In the genomic region with DNA sequence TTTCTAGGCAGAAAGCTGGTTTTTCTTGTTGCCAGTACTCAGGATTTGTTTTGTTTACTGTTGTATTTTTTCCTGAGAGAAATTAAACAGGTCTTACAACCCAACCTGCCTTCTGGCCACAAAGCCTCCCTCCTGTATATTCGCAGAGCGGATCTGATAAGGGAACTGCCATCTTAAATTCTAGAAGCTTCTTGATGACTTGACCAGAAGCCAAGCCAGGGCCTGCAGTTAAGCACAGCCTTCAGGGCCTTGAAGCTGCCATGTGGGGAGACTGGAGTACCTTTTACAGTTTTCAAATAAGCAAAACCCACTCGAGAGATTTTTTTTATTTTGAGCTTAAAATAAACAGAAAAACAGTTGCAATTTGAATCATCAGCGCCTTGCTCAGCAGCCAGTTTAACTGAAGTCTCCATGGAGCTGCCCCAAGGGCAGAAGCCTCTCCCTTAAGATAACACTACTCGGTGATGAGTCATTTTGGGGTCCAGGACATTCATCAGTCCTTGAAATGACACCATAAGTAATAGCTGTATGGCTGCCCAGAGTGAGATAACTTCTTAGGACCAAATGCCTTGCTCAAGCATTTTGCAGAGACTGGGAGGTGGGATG, we compare ENCODE assay signal across 9 cellular contexts. TPM values are rescaled to one million over a fixed set of nuclear protein-coding genes. Genes with fewer than 3 reads are reported as not detected.
DNase-seq lines count a peak whose midpoint lies in the region; ATAC-seq, FAIRE-seq and TF ChIP-seq lines count a peak whose summit lies in the region.
"Had no signal": no experiment of that assay in that cellular context is flagged by ENCODE, and none has a peak within 500 bp of the region (broad histone marks: within the 10 kb centered on the region; RNA-seq: fewer than 3 reads in every experiment).

No MANE protein-coding gene starts in this region.

- TF ChIP-seq CTCF in lower lobe of right lung (IDR thresholded peaks at IDR 0.05): no peak

- no peaks in the 10 kb centered on the region for H3K4me1 ChIP-seq in lower lobe of right lung

- no peaks in the 10 kb centered on the region for H3K9me3 ChIP-seq in lower lobe of right lung

- no peak overlapping the region for H3K27ac ChIP-seq in lower lobe of right lung

- H3K4me3 Mint-ChIP-seq in activated CD4-positive, alpha-beta T cell treated with anti-CD3 and anti-CD28 coated beads, Interleukin-2, amount 10 ng/mL, durations not matched to agents 24 days and 14 days: no peak overlapping the region
- H3K4me3 Mint-ChIP-seq: naive B cell had no signal

- FAIRE-seq in HTR-8/SVneo (lab: Jason Lieb, UNC): no peak

- peaks cover 5% of the 10 kb centered on the region for H3K9me3 Mint-ChIP-seq in activated CD4-positive, alpha-beta T cell treated with anti-CD3 and anti-CD28 coated beads, Interleukin-2, amount 10 ng/mL, durations not matched to agents 24 days and 14 days
- H3K9me3 Mint-ChIP-seq: naive B cell had no signal

- ATAC-seq in GM21529 (IDR thresholded peaks at IDR 0.05; ENCODE audit: unreplicated experiment) (peak; percentile 93), lower lobe of right lung (no peak)

- no peak overlapping the region for H3K4me3 ChIP-seq in lower lobe of right lung

- intact Hi-C loops in activated CD4-positive, alpha-beta T cell treated with anti-CD3 and anti-CD28 coated beads, Interleukin-2, amount 10 ng/mL, durations not matched to agents 24 days and 14 days (cut with micrococcal nuclease): no loop called here
- intact Hi-C loops in lower lobe of right lung (cut with DNase I): no loop called here

- no peaks in the 10 kb centered on the region for H3K27me3 Mint-ChIP-seq in activated CD4-positive, alpha-beta T cell treated with anti-CD3 and anti-CD28 coated beads, Interleukin-2, amount 10 ng/mL, durations not matched to agents 24 days and 14 days
- H3K27me3 Mint-ChIP-seq: naive B cell had no signal

- DNase-seq in GM03348 (ENCODE audit: low spot score) (peak; percentile 18), HTR-8/SVneo (ENCODE audit: insufficient read length, low spot score) (peak; percentile 68), fibroblast of peridontal ligament (ENCODE audit: extremely low read depth) (peak; percentile 26), amygdala (lab: John Stamatoyannopoulos, UW) (no peak), NCI-H526 (lab: John Stamatoyannopoulos, UW) (no peak), lower lobe of right lung (no peak)
- DNase-seq in activated CD4-positive, alpha-beta T cell treated with anti-CD3 and anti-CD28 coated beads, Interleukin-2, amount 10 ng/mL, durations not matched to agents 24 days and 14 days: no peak
- DNase-seq: naive B cell had no signal

- H3K36me3 Mint-ChIP-seq in activated CD4-positive, alpha-beta T cell treated with anti-CD3 and anti-CD28 coated beads, Interleukin-2, amount 10 ng/mL, durations not matched to agents 24 days and 14 days (ENCODE audit: low read depth): no peaks in the 10 kb centered on the region
- H3K36me3 Mint-ChIP-seq: naive B cell had no signal

- peaks cover 5% of the 10 kb centered on the region for H3K4me1 Mint-ChIP-seq in activated CD4-positive, alpha-beta T cell treated with anti-CD3 and anti-CD28 coated beads, Interleukin-2, amount 10 ng/mL, durations not matched to agents 24 days and 14 days
- H3K4me1 Mint-ChIP-seq: naive B cell had no signal

- no peak overlapping the region for H3K27ac Mint-ChIP-seq in activated CD4-positive, alpha-beta T cell treated with anti-CD3 and anti-CD28 coated beads, Interleukin-2, amount 10 ng/mL, durations not matched to agents 24 days and 14 days
- H3K27ac Mint-ChIP-seq: naive B cell had no signal

- H3K36me3 ChIP-seq in lower lobe of right lung: no peaks in the 10 kb centered on the region

- no peaks in the 10 kb centered on the region for H3K27me3 ChIP-seq in lower lobe of right lung (ENCODE audit: low read depth)

RNA-seq across cellular contexts. Expression of gene PHLPP1, which starts 51.5 kb away (rescaled TPM):
- 12.3 and 14.3 TPM in 2 replicates for total RNA-seq in activated CD4-positive, alpha-beta T cell treated with anti-CD3 and anti-CD28 coated beads, Interleukin-2, amount 10 ng/mL, durations not matched to agents 24 days and 14 days
- total RNA-seq in lower lobe of right lung: 12.6 TPM

Comparison
In these comparisons a context has a peak if more than half of its experiments do, and no peak if none do; other contexts are left out.
1. DNase-seq: peak in GM03348 (single experiment), HTR-8/SVneo (single experiment) and fibroblast of peridontal ligament (single experiment); none in activated CD4-positive, alpha-beta T cell treated with anti-CD3 and anti-CD28 coated beads, Interleukin-2, amount 10 ng/mL, durations not matched to agents 24 days and 14 days (single experiment), amygdala (0 of 56), NCI-H526 (0 of 2) and lower lobe of right lung (single experiment).